2 cellular contexts compared by ENCODE assay signal in genomic region chr5:177487975-177488374, GRCh38.
A peak's percentile ranks its signal among the peaks of the same experiment; 100 is the strongest.
TF ChIP-seq lines count a peak whose summit lies in the region.

No MANE protein-coding gene starts in this region.

TF ChIP-seq in IMR-90, 13 proteins besides CTCF, POLR2A, EP300 and RAD21:
- no peak for TF ChIP-seq ELK1 (IDR thresholded peaks at IDR 0.05; ENCODE audit: borderline replicate concordance, low read depth, low read length)
- TF ChIP-seq SMC3 (IDR thresholded peaks at IDR 0.05; ENCODE audit: low read depth, low read length), result no peak
- TF ChIP-seq NFE2L2 (IDR thresholded peaks at IDR 0.05; ENCODE audit: low read depth, low read length), result no peak
- no peak for TF ChIP-seq MAZ (IDR thresholded peaks at IDR 0.05; ENCODE audit: borderline replicate concordance, low read depth, low read length)
- no peak for TF ChIP-seq USF2 (IDR thresholded peaks at IDR 0.05; ENCODE audit: low read depth, low read length)
- no peak for TF ChIP-seq CHD1 (IDR thresholded peaks at IDR 0.05; ENCODE audit: low read depth, low read length)
- TF ChIP-seq RCOR1 (IDR thresholded peaks at IDR 0.05; ENCODE audit: insufficient replicate concordance, low read length), result no peak
- no peak for TF ChIP-seq MAFK (IDR thresholded peaks at IDR 0.05; ENCODE audit: low read depth, low read length)
- TF ChIP-seq CEBPB (IDR thresholded peaks at IDR 0.05; ENCODE audit: low read depth, low read length), result no peak
- TF ChIP-seq MXI1 (IDR thresholded peaks at IDR 0.05; ENCODE audit: borderline replicate concordance, low read depth, low read length), result no peak
- TF ChIP-seq BHLHE40 (IDR thresholded peaks at IDR 0.05; ENCODE audit: low read depth, low read length), result no peak
- TF ChIP-seq FOS (IDR thresholded peaks at IDR 0.05; ENCODE audit: low read depth, low read length), result no peak

TF ChIP-seq in K562, 482 proteins besides CTCF, POLR2A, EP300 and RAD21:
- no peak for TF ChIP-seq L3MBTL2 (IDR thresholded peaks at IDR 0.05)
- TF ChIP-seq SIN3A (IDR thresholded peaks at IDR 0.05; ENCODE audit: borderline replicate concordance in 2 of 2, control insufficient read depth in 1 of 2, low read depth in 2 of 2, low read length in 2 of 2), result no peak
- TF ChIP-seq POLR2G (IDR thresholded peaks at IDR 0.05; ENCODE audit: low read depth, low read length), result peak; percentile 62
- TF ChIP-seq POLR2AphosphoS5 (IDR thresholded peaks at IDR 0.05; ENCODE audit: control insufficient read depth, insufficient read depth, low read depth, low read length), result peak; percentile 35
- no peak for TF ChIP-seq RBM15 (IDR thresholded peaks at IDR 0.05; ENCODE audit: insufficient read depth, low read length)
- TF ChIP-seq ELF1 (tag; IDR thresholded peaks at IDR 0.05), result no peak
- no peak for TF ChIP-seq KLF16 (IDR thresholded peaks at IDR 0.05)
- TF ChIP-seq GATA2 (CRISPR knock-in tag; IDR thresholded peaks at IDR 0.05), result no peak
- TF ChIP-seq RBFOX2 (IDR thresholded peaks at IDR 0.05; ENCODE audit: low read depth, low read length), result peak; percentile 56
- TF ChIP-seq CSDE1 (IDR thresholded peaks at IDR 0.05), result no peak
- TF ChIP-seq BRF2 (IDR thresholded peaks at IDR 0.05; ENCODE audit: borderline replicate concordance, insufficient read depth, insufficient read length), result no peak
- peak; percentile 41; the same call in 1 of the 2 replicates for TF ChIP-seq ZBTB33 (CRISPR knock-in tag; IDR thresholded peaks at IDR 0.05)
- TF ChIP-seq SNIP1 (IDR thresholded peaks at IDR 0.05; ENCODE audit: low read depth), result no peak
